1 cellular context compared by ENCODE assay signal in the genomic region with DNA sequence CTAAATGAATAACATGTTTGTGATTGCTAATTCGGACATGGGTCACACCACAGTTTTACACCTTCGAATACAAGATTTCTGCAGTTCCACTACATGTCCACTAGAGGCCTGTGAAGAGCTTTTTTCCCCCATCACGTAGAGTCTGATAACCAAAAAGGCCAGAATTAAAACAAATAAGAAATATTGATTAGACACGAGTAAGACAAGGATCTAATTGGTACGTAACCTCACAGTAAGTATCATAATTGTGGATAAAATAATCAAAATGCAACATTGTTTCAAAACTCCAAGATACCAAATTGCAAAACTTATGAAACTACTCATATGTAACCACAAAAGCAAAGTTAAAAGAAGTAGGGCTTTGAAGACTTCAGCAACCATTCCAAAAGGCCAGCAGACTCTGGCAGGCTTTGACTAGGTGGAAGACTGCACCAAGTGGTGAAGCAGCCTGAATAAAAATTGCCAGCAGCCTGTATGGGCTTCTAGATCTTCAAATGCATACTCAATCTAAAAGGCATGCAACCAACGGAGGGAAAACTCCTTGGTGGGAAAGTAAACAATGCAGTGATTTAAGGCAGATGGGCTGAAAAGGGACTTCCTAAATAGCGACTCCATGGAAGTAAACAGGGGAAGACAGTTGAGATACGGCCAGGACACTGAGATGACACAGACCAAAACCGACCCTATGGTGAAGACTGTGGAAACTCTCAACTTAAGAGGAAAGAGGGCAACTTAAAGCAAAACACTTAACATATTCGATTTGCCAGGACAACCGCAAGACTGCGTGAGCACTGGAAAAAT.
TF ChIP-seq lines count a peak whose summit lies in the region.

No MANE protein-coding gene starts in this region.

TF ChIP-seq in GM23338, 12 proteins besides CTCF, POLR2A, EP300 and RAD21:
- TF ChIP-seq, protein P1, sequence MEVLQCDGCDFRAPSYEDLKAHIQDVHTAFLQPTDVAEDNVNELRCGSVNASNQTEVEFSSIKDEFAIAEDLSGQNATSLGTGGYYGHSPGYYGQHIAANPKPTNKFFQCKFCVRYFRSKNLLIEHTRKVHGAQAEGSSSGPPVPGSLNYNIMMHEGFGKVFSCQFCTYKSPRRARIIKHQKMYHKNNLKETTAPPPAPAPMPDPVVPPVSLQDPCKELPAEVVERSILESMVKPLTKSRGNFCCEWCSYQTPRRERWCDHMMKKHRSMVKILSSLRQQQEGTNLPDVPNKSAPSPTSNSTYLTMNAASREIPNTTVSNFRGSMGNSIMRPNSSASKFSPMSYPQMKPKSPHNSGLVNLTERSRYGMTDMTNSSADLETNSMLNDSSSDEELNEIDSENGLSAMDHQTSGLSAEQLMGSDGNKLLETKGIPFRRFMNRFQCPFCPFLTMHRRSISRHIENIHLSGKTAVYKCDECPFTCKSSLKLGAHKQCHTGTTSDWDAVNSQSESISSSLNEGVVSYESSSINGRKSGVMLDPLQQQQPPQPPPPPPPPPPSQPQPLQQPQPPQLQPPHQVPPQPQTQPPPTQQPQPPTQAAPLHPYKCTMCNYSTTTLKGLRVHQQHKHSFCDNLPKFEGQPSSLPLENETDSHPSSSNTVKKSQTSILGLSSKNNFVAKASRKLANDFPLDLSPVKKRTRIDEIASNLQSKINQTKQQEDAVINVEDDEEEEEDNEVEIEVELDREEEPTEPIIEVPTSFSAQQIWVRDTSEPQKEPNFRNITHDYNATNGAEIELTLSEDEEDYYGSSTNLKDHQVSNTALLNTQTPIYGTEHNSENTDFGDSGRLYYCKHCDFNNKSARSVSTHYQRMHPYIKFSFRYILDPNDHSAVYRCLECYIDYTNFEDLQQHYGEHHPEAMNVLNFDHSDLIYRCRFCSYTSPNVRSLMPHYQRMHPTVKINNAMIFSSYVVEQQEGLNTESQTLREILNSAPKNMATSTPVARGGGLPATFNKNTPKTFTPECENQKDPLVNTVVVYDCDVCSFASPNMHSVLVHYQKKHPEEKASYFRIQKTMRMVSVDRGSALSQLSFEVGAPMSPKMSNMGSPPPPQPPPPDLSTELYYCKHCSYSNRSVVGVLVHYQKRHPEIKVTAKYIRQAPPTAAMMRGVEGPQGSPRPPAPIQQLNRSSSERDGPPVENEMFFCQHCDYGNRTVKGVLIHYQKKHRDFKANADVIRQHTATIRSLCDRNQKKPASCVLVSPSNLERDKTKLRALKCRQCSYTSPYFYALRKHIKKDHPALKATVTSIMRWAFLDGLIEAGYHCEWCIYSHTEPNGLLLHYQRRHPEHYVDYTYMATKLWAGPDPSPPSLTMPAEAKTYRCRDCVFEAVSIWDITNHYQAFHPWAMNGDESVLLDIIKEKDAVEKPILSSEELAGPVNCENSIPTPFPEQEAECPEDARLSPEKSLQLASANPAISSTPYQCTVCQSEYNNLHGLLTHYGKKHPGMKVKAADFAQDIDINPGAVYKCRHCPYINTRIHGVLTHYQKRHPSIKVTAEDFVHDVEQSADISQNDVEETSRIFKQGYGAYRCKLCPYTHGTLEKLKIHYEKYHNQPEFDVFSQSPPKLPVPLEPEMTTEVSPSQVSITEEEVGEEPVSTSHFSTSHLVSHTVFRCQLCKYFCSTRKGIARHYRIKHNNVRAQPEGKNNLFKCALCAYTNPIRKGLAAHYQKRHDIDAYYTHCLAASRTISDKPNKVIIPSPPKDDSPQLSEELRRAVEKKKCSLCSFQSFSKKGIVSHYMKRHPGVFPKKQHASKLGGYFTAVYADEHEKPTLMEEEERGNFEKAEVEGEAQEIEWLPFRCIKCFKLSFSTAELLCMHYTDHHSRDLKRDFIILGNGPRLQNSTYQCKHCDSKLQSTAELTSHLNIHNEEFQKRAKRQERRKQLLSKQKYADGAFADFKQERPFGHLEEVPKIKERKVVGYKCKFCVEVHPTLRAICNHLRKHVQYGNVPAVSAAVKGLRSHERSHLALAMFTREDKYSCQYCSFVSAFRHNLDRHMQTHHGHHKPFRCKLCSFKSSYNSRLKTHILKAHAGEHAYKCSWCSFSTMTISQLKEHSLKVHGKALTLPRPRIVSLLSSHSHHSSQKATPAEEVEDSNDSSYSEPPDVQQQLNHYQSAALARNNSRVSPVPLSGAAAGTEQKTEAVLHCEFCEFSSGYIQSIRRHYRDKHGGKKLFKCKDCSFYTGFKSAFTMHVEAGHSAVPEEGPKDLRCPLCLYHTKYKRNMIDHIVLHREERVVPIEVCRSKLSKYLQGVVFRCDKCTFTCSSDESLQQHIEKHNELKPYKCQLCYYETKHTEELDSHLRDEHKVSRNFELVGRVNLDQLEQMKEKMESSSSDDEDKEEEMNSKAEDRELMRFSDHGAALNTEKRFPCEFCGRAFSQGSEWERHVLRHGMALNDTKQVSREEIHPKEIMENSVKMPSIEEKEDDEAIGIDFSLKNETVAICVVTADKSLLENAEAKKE (CRISPR knock-in tag; IDR thresholded peaks at IDR 0.05) = no peak
- no peak for TF ChIP-seq NANOG (IDR thresholded peaks at IDR 0.05; ENCODE audit: borderline replicate concordance)
